ENCODE assay signal across 22 cellular contexts in the genomic region with DNA sequence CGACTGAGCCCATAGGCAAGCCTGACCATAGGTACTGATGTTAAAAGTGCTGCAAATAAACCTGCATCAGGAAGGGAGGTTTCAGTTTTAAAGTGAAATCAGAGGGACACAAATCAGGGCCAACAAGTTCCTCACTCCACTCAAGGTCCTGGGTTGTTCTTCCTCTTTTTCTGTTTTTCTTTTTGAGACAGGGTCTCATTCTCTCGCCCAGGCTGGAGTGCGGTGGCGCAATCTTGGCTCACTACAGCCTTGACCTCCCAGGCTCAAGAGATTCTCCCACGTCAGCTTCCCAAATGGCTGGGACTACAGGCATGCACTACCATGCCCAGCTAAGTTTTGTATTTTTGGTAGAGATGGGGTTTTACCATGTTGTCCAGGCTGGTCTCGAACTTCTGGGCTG. TPM values are rescaled to one million over a fixed set of nuclear protein-coding genes. Genes with fewer than 3 reads are reported as not detected.
DNase-seq lines count a peak whose midpoint lies in the region; ATAC-seq and TF ChIP-seq lines count a peak whose summit lies in the region.
"Had no signal": no experiment of that assay in that cellular context is flagged by ENCODE, and none has a peak within 500 bp of the region (broad histone marks: within the 10 kb centered on the region; RNA-seq: fewer than 3 reads in every experiment).

No MANE protein-coding gene starts in this region.

- peak; percentile 20 for ATAC-seq in Right ventricle myocardium inferior
- peak in 1 of 2 donors; percentile 10 for ATAC-seq in lower lobe of right lung
- ATAC-seq in upper lobe of right lung: peak; percentile 28
- ATAC-seq: CD8-positive, alpha-beta T cell; stimulated activated memory B cell treated with anti-CD40 and anti-IgM and Interleukin-4, amounts not matched to agents 10 μg/mL and 1 μg/mL and 100 μg/mL, for 72 hours had no signal

- H3K4me1 ChIP-seq in right atrium auricular region (no peaks in the 10 kb centered on the region), lower lobe of right lung (peaks cover 12% of the 10 kb centered on the region), upper lobe of right lung (no peaks in the 10 kb centered on the region)
- H3K4me1 ChIP-seq: neural progenitor cell had no signal

- H3K36me3 ChIP-seq in right atrium auricular region (peaks cover 35% of the 10 kb centered on the region), lower lobe of right lung (peaks cover 83% of the 10 kb centered on the region), upper lobe of right lung (peaks cover 80% of the 10 kb centered on the region)
- H3K36me3 ChIP-seq: neural progenitor cell had no signal

- H3K4me3 ChIP-seq in right atrium auricular region (no peak overlapping the region), lower lobe of right lung (no peak overlapping the region), upper lobe of right lung (no peak overlapping the region)
- H3K4me3 ChIP-seq: neural progenitor cell, tibial nerve had no signal

- no peaks in the 10 kb centered on the region for H3K27me3 ChIP-seq in right atrium auricular region
- no peaks in the 10 kb centered on the region for H3K27me3 ChIP-seq in lower lobe of right lung (ENCODE audit: low read depth)
- no peaks in the 10 kb centered on the region for H3K27me3 ChIP-seq in upper lobe of right lung
- H3K27me3 ChIP-seq: neural progenitor cell, tibial nerve had no signal

- intact Hi-C loops in Right ventricle myocardium inferior (cut with DNase I): no loop called here
- intact Hi-C loops in lower lobe of right lung (cut with DNase I): no loop called here
- intact Hi-C loops in upper lobe of right lung (cut with DNase I): no loop called here

- no peak overlapping the region for H3K27ac ChIP-seq in right atrium auricular region
- no peak overlapping the region for H3K27ac ChIP-seq in lower lobe of right lung
- H3K27ac ChIP-seq in upper lobe of right lung: no peak overlapping the region
- H3K27ac ChIP-seq: KMS-11, neural progenitor cell had no signal

- no peak for TF ChIP-seq CTCF in right atrium auricular region (IDR thresholded peaks at IDR 0.05)
- TF ChIP-seq CTCF in lower lobe of right lung (IDR thresholded peaks at IDR 0.05): no peak
- TF ChIP-seq CTCF in upper lobe of right lung (IDR thresholded peaks at IDR 0.05): no peak

- DNase-seq in Right ventricle myocardium inferior (ENCODE audit: missing footprints) (no peak), right atrium auricular region (ENCODE audit: low spot score) (no peak), SKM-1 treated with dmso at 0.1 percent for 144 hours (lab: John Stamatoyannopoulos, UW; ENCODE audit: unreplicated experiment) (peak; percentile 41), lower lobe of right lung (peak; percentile 50), upper lobe of right lung (no peak), DMS79 treated with DMSO at 0.1 percent for 48 hours (lab: John Stamatoyannopoulos, UW) (no peak), DMS153 (lab: John Stamatoyannopoulos, UW) (no peak), NCI-H187 (lab: John Stamatoyannopoulos, UW) (no peak)
- DNase-seq: activated CD4-positive, alpha-beta T cell treated with anti-CD3 and anti-CD28 coated beads for 1 hour; activated gamma-delta T cell; CD8-positive, alpha-beta T cell; DND-41; HFFc6; kidney; midbrain; SHP77 treated with DMSO at 0.1 percent for 48 hours; stimulated activated CD4-positive, alpha-beta T cell treated with anti-CD3 and anti-CD28 coated beads, Interleukin-15, amount 100 ng/mL, for 24 hours; T-helper 9 cell had no signal

- H3K9me3 ChIP-seq in right atrium auricular region (no peaks in the 10 kb centered on the region), lower lobe of right lung (no peaks in the 10 kb centered on the region), upper lobe of right lung (no peaks in the 10 kb centered on the region)
- H3K9me3 ChIP-seq: tibial nerve had no signal

RNA-seq across cellular contexts. Expression of a gene that starts 20.4 kb away (rescaled TPM):
- total RNA-seq in Right ventricle myocardium inferior: 38.0 TPM
- 10 to 100 TPM; 41.2 to 46.4 TPM for total RNA-seq in right atrium auricular region
- total RNA-seq in lower lobe of right lung: 66.1 TPM
- 65.1 TPM for total RNA-seq in upper lobe of right lung

Comparison
In these comparisons a context has a peak if more than half of its experiments do, and no peak if none do; other contexts are left out.
1. DNase-seq: peak in SKM-1 treated with dmso at 0.1 percent for 144 hours (single experiment) and lower lobe of right lung (single experiment); none in Right ventricle myocardium inferior (single experiment), right atrium auricular region (single experiment), upper lobe of right lung (single experiment), DMS79 treated with DMSO at 0.1 percent for 48 hours (single experiment), DMS153 (single experiment) and NCI-H187 (0 of 2).